8 cellular contexts compared by ENCODE assay signal in genomic region chr18:49813071-49813320, GRCh38. TPM values are rescaled to one million over a fixed set of nuclear protein-coding genes. Genes with fewer than 3 reads are reported as not detected.
DNase-seq lines count a peak whose midpoint lies in the region; ATAC-seq and TF ChIP-seq lines count a peak whose summit lies in the region.

No MANE protein-coding gene starts in this region.

- WGBS in spleen, 5 donors: 0 to 4% (median 2%) methylated on average over 9 to 17 of the region's 17 CpGs

- TF ChIP-seq CTCF in GM13976 (IDR thresholded peaks at IDR 0.05; ENCODE audit: borderline replicate concordance, control extremely low read depth, extremely low read depth, insufficient read depth, missing control alignments): no peak
- no peak for TF ChIP-seq CTCF in spleen (IDR thresholded peaks at IDR 0.05 in 8 of 11, conservative IDR thresholded peaks at IDR 0.05 in 3 of 11)

- H3K4me3 ChIP-seq in spleen: peak overlapping the region; percentile 69 to 84 (median 72)

- H3K27me3 ChIP-seq in spleen (replicated peaks in 1 of 7): no peaks in the 10 kb centered on the region

- peaks cover 14 to 58% (median 28%) of the 10 kb centered on the region in 6 donors for H3K4me1 ChIP-seq in spleen

- peaks cover 0 to 11% (median 0%) of the 10 kb centered on the region in 6 donors for H3K36me3 ChIP-seq in spleen

- no peak for TF ChIP-seq POLR2A in spleen (IDR thresholded peaks at IDR 0.05)

- peak; percentile 28 for ATAC-seq in HG02884 (IDR thresholded peaks at IDR 0.05; ENCODE audit: unreplicated experiment)

- H3K9me3 ChIP-seq in spleen: peaks cover 0 to 27% (median 19%) of the 10 kb centered on the region in 8 donors

- peak overlapping the region; percentile 95 to 99 (median 98) for H3K27ac ChIP-seq in spleen

- DNase-seq in AG08396 (ENCODE audit: low spot score) (peak; percentile 35), GM13976 (ENCODE audit: low spot score) (peak; percentile 48), NCI-H345 treated with DMSO at 0.1 percent for 48 hours (lab: John Stamatoyannopoulos, UW; ENCODE audit: unreplicated experiment) (peak; percentile 37), brain pericyte (ENCODE audit: low read depth, low spot score) (peak; percentile 8), iPS-NIHi11 (ENCODE audit: low spot score) (peak; percentile 21), spleen (peak; percentile 85), SKM-1 (lab: John Stamatoyannopoulos, UW; ENCODE audit: unreplicated experiment) (no peak)

- intact Hi-C loops in spleen (cut with DNase I; ENCODE audit: low total_unique reads): no loop called here

- in situ Hi-C loops in GM13976 (cut with MboI; ENCODE audit: low sequenced_read_pairs, unreplicated experiment): no loop called here

RNA-seq across cellular contexts. Expression of gene ACAA2, which starts 0.3 kb away (rescaled TPM):
- 10 to 100 TPM; 27.0 to 44.0 (median 34.7) TPM for total RNA-seq in spleen
- polyA plus RNA-seq in spleen: 10 to 100 TPM; 20.9 to 38.0 (median 29.2) TPM
